8 cellular contexts compared by ENCODE assay signal in genomic region chrX:110992611-110993010, GRCh38.
DNase-seq lines count a peak whose midpoint lies in the region; ATAC-seq, FAIRE-seq and TF ChIP-seq lines count a peak whose summit lies in the region.

No MANE protein-coding gene starts in this region.

- no peak overlapping the region for H3K4me3 ChIP-seq in CD4-positive, CD25-positive, alpha-beta regulatory T cell (ENCODE audit: low read depth, low read length)
- H3K4me3 ChIP-seq in astrocyte (ENCODE audit: insufficient read depth, low read depth, low read length): no peak overlapping the region
- H3K4me3 ChIP-seq in lower lobe of right lung: no peak overlapping the region

- TF ChIP-seq CTCF in astrocyte (IDR thresholded peaks at IDR 0.05; ENCODE audit: insufficient read depth, low read depth, low read length) (peak; percentile 36), lower lobe of right lung (IDR thresholded peaks at IDR 0.05) (peak; percentile 14)

- H3K27me3 ChIP-seq in CD4-positive, CD25-positive, alpha-beta regulatory T cell (ENCODE audit: control insufficient read depth, insufficient read depth, low read length): no peaks in the 10 kb centered on the region
- H3K27me3 ChIP-seq in astrocyte (ENCODE audit: insufficient read depth, low read length): no peaks in the 10 kb centered on the region
- H3K27me3 ChIP-seq in lower lobe of right lung (ENCODE audit: low read depth): no peaks in the 10 kb centered on the region

- no peaks in the 10 kb centered on the region for H3K4me1 Mint-ChIP-seq in CD4-positive, CD25-positive, alpha-beta regulatory T cell
- H3K4me1 Mint-ChIP-seq in astrocyte (ENCODE audit: low read depth, unreplicated experiment): no peaks in the 10 kb centered on the region

- H3K27ac Mint-ChIP-seq in CD4-positive, CD25-positive, alpha-beta regulatory T cell: no peak overlapping the region
- no peak overlapping the region for H3K27ac Mint-ChIP-seq in astrocyte (ENCODE audit: unreplicated experiment)

- no peak overlapping the region for H3K4me2 ChIP-seq in astrocyte (ENCODE audit: low read length)

- H3K27me3 Mint-ChIP-seq in CD4-positive, CD25-positive, alpha-beta regulatory T cell: peaks cover 4% of the 10 kb centered on the region
- H3K27me3 Mint-ChIP-seq in astrocyte (ENCODE audit: low read depth, unreplicated experiment): peaks cover 7% of the 10 kb centered on the region

- H3K79me2 ChIP-seq in astrocyte (ENCODE audit: insufficient read depth, low read length): no peaks in the 10 kb centered on the region

- FAIRE-seq in astrocyte (lab: Jason Lieb, UNC): peak; percentile 99

- no peaks in the 10 kb centered on the region for H4K20me1 ChIP-seq in astrocyte (ENCODE audit: insufficient read depth, low read length)

- no peak for ATAC-seq in CD4-positive, CD25-positive, alpha-beta regulatory T cell (ENCODE audit: low read depth in 2 of 2)
- peak; percentile 75 for ATAC-seq in GM18867 (IDR thresholded peaks at IDR 0.05; ENCODE audit: unreplicated experiment)
- ATAC-seq in lower lobe of right lung: peak in 1 of 2 donors; percentile 40

- peaks cover 0 to 4% (median 0%) of the 10 kb centered on the region in 7 donors for H3K9me3 Mint-ChIP-seq in CD4-positive, CD25-positive, alpha-beta regulatory T cell
- no peaks in the 10 kb centered on the region for H3K9me3 Mint-ChIP-seq in astrocyte (ENCODE audit: unreplicated experiment)

- DNase-seq in CD4-positive, CD25-positive, alpha-beta regulatory T cell: peak in 2 of 3 donors; percentile 9 to 39
- DNase-seq in NCI-H2227 (lab: John Stamatoyannopoulos, UW; ENCODE audit: unreplicated experiment): peak; percentile 34
- no peak for DNase-seq in astrocyte (ENCODE audit: low read depth)
- DNase-seq in lower lobe of right lung: no peak
- no peak for DNase-seq in NCI-H128 (lab: John Stamatoyannopoulos, UW; ENCODE audit: unreplicated experiment)
- DNase-seq in NCI-H446 treated with DMSO at 0.1 percent for 48 hours (lab: John Stamatoyannopoulos, UW): no peak
- DNase-seq in substantia nigra (lab: John Stamatoyannopoulos, UW): no peak

- intact Hi-C loops in lower lobe of right lung (cut with DNase I): no loop called here

- H3K4me3 Mint-ChIP-seq in CD4-positive, CD25-positive, alpha-beta regulatory T cell: no peak overlapping the region
- no peak overlapping the region for H3K4me3 Mint-ChIP-seq in astrocyte (ENCODE audit: unreplicated experiment)

- H2AFZ ChIP-seq in astrocyte (ENCODE audit: low read depth, low read length): no peak overlapping the region

- no peaks in the 10 kb centered on the region for H3K36me3 Mint-ChIP-seq in CD4-positive, CD25-positive, alpha-beta regulatory T cell
- no peaks in the 10 kb centered on the region for H3K36me3 Mint-ChIP-seq in astrocyte (ENCODE audit: low read depth, unreplicated experiment)

- H3K4me1 ChIP-seq in CD4-positive, CD25-positive, alpha-beta regulatory T cell (ENCODE audit: control insufficient read depth, insufficient read depth, low read length, poor library complexity, severe bottlenecking): no peaks in the 10 kb centered on the region
- H3K4me1 ChIP-seq in astrocyte (ENCODE audit: insufficient read depth, low read length) (no peaks in the 10 kb centered on the region), lower lobe of right lung (no peaks in the 10 kb centered on the region)

- no peaks in the 10 kb centered on the region for H3K36me3 ChIP-seq in CD4-positive, CD25-positive, alpha-beta regulatory T cell (ENCODE audit: control insufficient read depth, insufficient read depth, low read length)
- H3K36me3 ChIP-seq in astrocyte (ENCODE audit: insufficient read depth, low read length) (no peaks in the 10 kb centered on the region), lower lobe of right lung (no peaks in the 10 kb centered on the region)

- no peak overlapping the region for H3K27ac ChIP-seq in CD4-positive, CD25-positive, alpha-beta regulatory T cell (ENCODE audit: insufficient read depth, low read length, poor library complexity, severe bottlenecking)
- H3K27ac ChIP-seq in astrocyte (ENCODE audit: low read depth, low read length) (no peak overlapping the region), lower lobe of right lung (no peak overlapping the region), substantia nigra (ENCODE audit: low read depth, low read length, poor library complexity, severe bottlenecking) (no peak overlapping the region)

- H3K9ac ChIP-seq in astrocyte (ENCODE audit: low read length): no peak overlapping the region

- H3K9me3 ChIP-seq in CD4-positive, CD25-positive, alpha-beta regulatory T cell (ENCODE audit: control insufficient read depth in 2 of 2, low read length in 2 of 2): no peaks in the 10 kb centered on the region
- no peaks in the 10 kb centered on the region for H3K9me3 ChIP-seq in astrocyte (ENCODE audit: insufficient read depth, low read depth, low read length)
- no peaks in the 10 kb centered on the region for H3K9me3 ChIP-seq in lower lobe of right lung

Comparison
In these comparisons a context has a peak if more than half of its experiments do, and no peak if none do; other contexts are left out.
1. DNase-seq: peak in CD4-positive, CD25-positive, alpha-beta regulatory T cell (2 of 3) and NCI-H2227 (single experiment); none in astrocyte (single experiment), lower lobe of right lung (single experiment), NCI-H128 (single experiment), NCI-H446 treated with DMSO at 0.1 percent for 48 hours (single experiment) and substantia nigra (0 of 49).